ENCODE assay signal across 17 cellular contexts in the genomic region with DNA sequence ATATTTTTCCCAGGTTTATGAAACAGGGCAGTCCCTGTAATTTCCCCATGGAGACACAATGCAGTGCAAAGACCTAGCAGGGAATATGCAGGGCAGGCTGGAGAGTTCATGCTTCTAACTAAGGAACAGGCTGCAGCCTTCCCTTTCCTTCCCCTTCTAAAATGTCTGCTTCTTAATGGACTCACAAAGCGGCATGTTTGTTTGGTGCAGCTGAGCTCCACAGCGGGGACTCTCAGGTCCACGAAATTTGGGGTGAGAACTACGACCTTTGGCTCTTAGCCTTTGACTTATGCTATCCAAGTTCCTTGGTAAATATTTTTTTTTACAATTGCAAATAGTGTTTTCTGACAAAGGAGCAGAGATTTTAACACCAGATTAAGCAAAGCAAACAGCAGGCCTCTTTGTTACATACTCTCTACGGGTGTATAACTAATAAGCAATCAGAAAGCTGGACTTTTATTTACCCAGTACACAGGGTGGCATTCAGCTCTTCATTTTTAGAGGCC.
A peak's percentile ranks its signal among the peaks of the same experiment; 100 is the strongest.
DNase-seq lines count a peak whose midpoint lies in the region; ATAC-seq, FAIRE-seq and TF ChIP-seq lines count a peak whose summit lies in the region.
"Had no signal": no experiment of that assay in that cellular context is flagged by ENCODE, and none has a peak within 500 bp of the region (broad histone marks: within the 10 kb centered on the region; RNA-seq: fewer than 3 reads in every experiment).

No MANE protein-coding gene starts in this region.

- H3K27ac ChIP-seq in astrocyte (ENCODE audit: low read depth, low read length) (peak overlapping the region; percentile 22), right lobe of liver (peak overlapping the region in 2 of 3 donors; percentile 32 to 49), upper lobe of left lung (peak overlapping the region in 3 of 4 donors; percentile 37 to 68 (median 39))
- H3K27ac ChIP-seq: 22Rv1, neutrophil had no signal

- peaks cover 37% of the 10 kb centered on the region for H3K4me1 Mint-ChIP-seq in astrocyte (ENCODE audit: low read depth, unreplicated experiment)

- H3K4me1 ChIP-seq in astrocyte (ENCODE audit: insufficient read depth, low read length) (peaks cover 31% of the 10 kb centered on the region), right lobe of liver (peaks cover 0 to 59% (median 14%) of the 10 kb centered on the region in 4 donors), upper lobe of left lung (peaks cover 35 to 42% (median 37%) of the 10 kb centered on the region in 4 donors)

- whole genome bisulfite sequencing in right lobe of liver (ENCODE audit: insufficient coverage, low coverage, low lambda C conversion rate, missing lambda C conversion rate) = 30% methylated on average over 3 of the region's 5 CpGs
- 75 to 81% methylated on average over 5 of the region's 5 CpGs for WGBS in upper lobe of left lung, 2 donors

- H3K27me3 Mint-ChIP-seq in astrocyte (ENCODE audit: low read depth, unreplicated experiment) = no peaks in the 10 kb centered on the region

- no peak overlapping the region for H3K9ac ChIP-seq in astrocyte (ENCODE audit: low read length)

- no peaks in the 10 kb centered on the region for H3K79me2 ChIP-seq in astrocyte (ENCODE audit: insufficient read depth, low read length)

- H3K27me3 ChIP-seq in astrocyte (ENCODE audit: insufficient read depth, low read length) (no peaks in the 10 kb centered on the region), right lobe of liver (no peaks in the 10 kb centered on the region), upper lobe of left lung (no peaks in the 10 kb centered on the region)
- H3K27me3 ChIP-seq: neutrophil had no signal

- TF ChIP-seq CTCF in astrocyte (IDR thresholded peaks at IDR 0.05; ENCODE audit: insufficient read depth, low read depth, low read length) = no peak
- no peak for TF ChIP-seq CTCF in right lobe of liver (IDR thresholded peaks at IDR 0.05)
- TF ChIP-seq CTCF in upper lobe of left lung (IDR thresholded peaks at IDR 0.05) = no peak

- no peak overlapping the region for H2AFZ ChIP-seq in astrocyte (ENCODE audit: low read depth, low read length)

- peak; percentile 38 for DNase-seq in NCI-H748 (lab: John Stamatoyannopoulos, UW; ENCODE audit: unreplicated experiment)
- DNase-seq in NCI-H748 treated with DMSO at 0.1 percent for 48 hours (lab: John Stamatoyannopoulos, UW) = no peak
- no peak for DNase-seq in astrocyte (ENCODE audit: low read depth)
- DNase-seq in right lobe of liver = peak in 1 of 3 donors; percentile 62
- DNase-seq in upper lobe of left lung = no peak
- DNase-seq in stimulated activated CD4-positive, alpha-beta T cell treated with anti-CD3 and anti-CD28 coated beads, Interleukin-4, amount 100 ng/mL, for 1 hour = no peak
- DNase-seq in DMS 273 treated with DMSO at 0.1 percent for 48 hours (lab: John Stamatoyannopoulos, UW) = no peak
- DNase-seq: activated T-cell treated with anti-CD3 and anti-CD28 coated beads, Interleukin-2, amount 50 U/mL, for 1 hour; erythroblast; left cardiac atrium; NCI-H1930; NCI-H526; RPMI8226 had no signal

- no peaks in the 10 kb centered on the region for H3K36me3 Mint-ChIP-seq in astrocyte (ENCODE audit: low read depth, unreplicated experiment)

- H3K4me2 ChIP-seq in astrocyte (ENCODE audit: low read length) = peak overlapping the region; percentile 24

- H3K4me3 ChIP-seq in astrocyte (ENCODE audit: insufficient read depth, low read depth, low read length) (no peak overlapping the region), right lobe of liver (no peak overlapping the region), upper lobe of left lung (no peak overlapping the region)

- no peaks in the 10 kb centered on the region for H3K9me3 Mint-ChIP-seq in astrocyte (ENCODE audit: unreplicated experiment)
- H3K9me3 Mint-ChIP-seq: CD8-positive, alpha-beta T cell had no signal

- intact Hi-C loops in right lobe of liver (cut with DNase I) = no loop called here

- ATAC-seq in right lobe of liver (peak; percentile 3 to 72 (median 45)), upper lobe of left lung (ENCODE audit: low FRiP score in 2 of 2) (no peak), HG03521 (IDR thresholded peaks at IDR 0.05; ENCODE audit: unreplicated experiment) (no peak)
- ATAC-seq: left cardiac atrium had no signal

- H3K36me3 ChIP-seq in astrocyte (ENCODE audit: insufficient read depth, low read length) = no peaks in the 10 kb centered on the region
- H3K36me3 ChIP-seq in right lobe of liver = no peaks in the 10 kb centered on the region
- no peaks in the 10 kb centered on the region for H3K36me3 ChIP-seq in upper lobe of left lung
- H3K36me3 ChIP-seq: neutrophil had no signal

- no peak for TF ChIP-seq EP300 in upper lobe of left lung (IDR thresholded peaks at IDR 0.05)

- H3K9me3 ChIP-seq in astrocyte (ENCODE audit: insufficient read depth, low read depth, low read length) = no peaks in the 10 kb centered on the region
- H3K9me3 ChIP-seq in right lobe of liver = no peaks in the 10 kb centered on the region
- no peaks in the 10 kb centered on the region for H3K9me3 ChIP-seq in upper lobe of left lung
- H3K9me3 ChIP-seq: neutrophil had no signal

- H4K20me1 ChIP-seq in astrocyte (ENCODE audit: insufficient read depth, low read length) = no peaks in the 10 kb centered on the region

- TF ChIP-seq POLR2A in right lobe of liver (IDR thresholded peaks at IDR 0.05) (no peak), upper lobe of left lung (IDR thresholded peaks at IDR 0.05) (no peak)

- FAIRE-seq in astrocyte (lab: Jason Lieb, UNC) = no peak

- no peak overlapping the region for H3K4me3 Mint-ChIP-seq in astrocyte (ENCODE audit: unreplicated experiment)
- H3K4me3 Mint-ChIP-seq: CD8-positive, alpha-beta T cell had no signal

- H3K27ac Mint-ChIP-seq in astrocyte (ENCODE audit: unreplicated experiment) = no peak overlapping the region
- H3K27ac Mint-ChIP-seq: CD8-positive, alpha-beta T cell had no signal

Comparison
In these comparisons a context has a peak if more than half of its experiments do, and no peak if none do; other contexts are left out.
1. ATAC-seq: peak in right lobe of liver (4 of 4); none in upper lobe of left lung (0 of 2) and HG03521 (single experiment).
2. Peak in every context shown above with its lines, with median percentiles within 50 percentile points of each other: H3K27ac ChIP-seq.